ENCODE assay signal across 8 cellular contexts in the genomic region with DNA sequence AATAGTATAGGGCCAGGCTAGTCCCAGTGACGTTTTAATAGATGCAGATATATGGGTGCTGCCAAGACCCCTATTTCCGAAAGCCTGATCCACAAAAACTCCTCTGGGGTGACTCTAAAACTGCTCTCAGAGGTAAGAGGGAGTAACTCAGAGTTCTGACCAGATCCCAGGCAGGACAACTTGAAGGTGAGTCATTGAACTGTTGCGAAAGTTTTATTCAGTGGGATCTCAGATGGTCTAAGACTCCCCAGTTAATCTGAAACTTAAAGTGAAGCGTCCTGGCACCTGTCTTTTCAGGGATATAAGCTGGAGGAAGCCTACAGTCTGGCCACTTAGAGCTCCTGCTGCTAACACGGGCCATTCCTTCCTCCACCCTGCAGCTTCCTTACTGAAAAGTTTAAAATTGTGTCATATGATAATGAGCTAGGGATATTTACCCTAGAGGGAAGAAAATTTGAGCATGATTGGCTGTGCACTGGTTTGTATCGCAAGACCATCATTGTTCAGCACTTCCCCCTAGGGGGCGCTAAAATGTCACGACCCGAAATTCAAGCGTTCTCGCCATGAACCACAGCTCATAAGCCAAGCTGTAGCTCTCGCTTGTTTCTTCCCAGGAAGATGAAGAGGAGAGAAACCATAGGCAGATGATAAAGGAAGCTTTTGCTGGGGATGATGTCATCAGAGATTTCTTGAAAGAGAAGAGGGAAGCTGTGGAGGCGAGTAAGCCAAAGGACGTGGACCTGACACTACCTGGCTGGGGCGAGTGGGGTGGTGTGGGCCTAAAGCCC. TPM values are rescaled to one million over a fixed set of nuclear protein-coding genes. Genes with fewer than 3 reads are reported as not detected.
A peak's percentile ranks its signal among the peaks of the same experiment; 100 is the strongest.
DNase-seq lines count a peak whose midpoint lies in the region; ATAC-seq, FAIRE-seq and TF ChIP-seq lines count a peak whose summit lies in the region.

No MANE protein-coding gene starts in this region.

- H3K27ac Mint-ChIP-seq in neural progenitor cell: no peak overlapping the region

- CTCF ChIA-PET in OCI-LY7 (lab: Charles Lee; ENCODE audit: unreplicated experiment): interaction anchor here (1.0 to 3.0 kb wide), 6 partner anchors 13 to 135 kb away, joined by 3 to 13 read pairs (median 6); a partner anchor contains a TSS

- ATAC-seq in HG03432 (IDR thresholded peaks at IDR 0.05; ENCODE audit: unreplicated experiment) (peak; percentile 61), thoracic aorta (ENCODE audit: insufficient number of reproducible peaks, low FRiP score, low read depth) (no peak), GM21737 (IDR thresholded peaks at IDR 0.05; ENCODE audit: unreplicated experiment) (no peak)
- peak; percentile 64 to 66 for ATAC-seq in activated T-cell treated with anti-CD3 and anti-CD28 coated beads, Interleukin-2, amount 50 U/mL, for 4 hours

- no peaks in the 10 kb centered on the region for H3K79me2 ChIP-seq in OCI-LY7 (ENCODE audit: insufficient read depth, low read depth, low read length)
- no peaks in the 10 kb centered on the region for H3K79me2 ChIP-seq in neural progenitor cell (ENCODE audit: low read depth)

- no peaks in the 10 kb centered on the region for H3K9me3 ChIP-seq in OCI-LY7 (ENCODE audit: low read length)
- no peaks in the 10 kb centered on the region for H3K9me3 ChIP-seq in neural progenitor cell (ENCODE audit: low read depth)
- no peaks in the 10 kb centered on the region for H3K9me3 ChIP-seq in thoracic aorta

- H3K4me1 Mint-ChIP-seq in activated T-cell treated with anti-CD3 and anti-CD28 coated beads, Interleukin-2, amount 50 U/mL, for 4 hours (ENCODE audit: low read depth): peaks cover 4% of the 10 kb centered on the region
- peaks cover 5% of the 10 kb centered on the region for H3K4me1 Mint-ChIP-seq in neural progenitor cell

- H3K4me2 ChIP-seq in OCI-LY7 (ENCODE audit: low read length) (no peak overlapping the region), neural progenitor cell (no peak overlapping the region)

- no peaks in the 10 kb centered on the region for H3K4me1 ChIP-seq in OCI-LY7 (ENCODE audit: insufficient read depth, low read length, poor library complexity, severe bottlenecking)
- no peaks in the 10 kb centered on the region for H3K4me1 ChIP-seq in neural progenitor cell
- H3K4me1 ChIP-seq in thoracic aorta (ENCODE audit: control insufficient read depth in 1 of 2, low read depth in 2 of 2): no peaks in the 10 kb centered on the region

- BruUV-seq in OCI-LY7 (replicated peaks; lab: Mats Ljungman, UMichigan): no TSS peak

- no peaks in the 10 kb centered on the region for H3K9me3 Mint-ChIP-seq in activated T-cell treated with anti-CD3 and anti-CD28 coated beads, Interleukin-2, amount 50 U/mL, for 4 hours
- H3K9me3 Mint-ChIP-seq in neural progenitor cell: no peaks in the 10 kb centered on the region

- H4K20me1 ChIP-seq in OCI-LY7 (ENCODE audit: insufficient read depth, low read length) (no peaks in the 10 kb centered on the region; the same call in 1 of the 2 replicates), neural progenitor cell (ENCODE audit: low read depth) (no peaks in the 10 kb centered on the region)

- H2AFZ ChIP-seq in OCI-LY7 (ENCODE audit: low read length) (no peak overlapping the region), neural progenitor cell (replicated peaks) (no peak overlapping the region)

- H3K27me3 ChIP-seq in neural progenitor cell: no peaks in the 10 kb centered on the region
- H3K27me3 ChIP-seq in thoracic aorta (replicated peaks; ENCODE audit: insufficient read depth): no peaks in the 10 kb centered on the region

- H3K27me3 Mint-ChIP-seq in activated T-cell treated with anti-CD3 and anti-CD28 coated beads, Interleukin-2, amount 50 U/mL, for 4 hours (ENCODE audit: low read depth): no peaks in the 10 kb centered on the region
- H3K27me3 Mint-ChIP-seq in neural progenitor cell (ENCODE audit: insufficient read depth, low read depth): no peaks in the 10 kb centered on the region

- peaks cover 24% of the 10 kb centered on the region for H3K36me3 Mint-ChIP-seq in activated T-cell treated with anti-CD3 and anti-CD28 coated beads, Interleukin-2, amount 50 U/mL, for 4 hours (ENCODE audit: insufficient read depth)
- peaks cover 21% of the 10 kb centered on the region for H3K36me3 Mint-ChIP-seq in neural progenitor cell

- TF ChIP-seq CTCF in OCI-LY7 (conservative IDR thresholded peaks at IDR 0.05; ENCODE audit: low read length): peak; percentile 78
- peak; percentile 63 for TF ChIP-seq CTCF in fibroblast of mammary gland (conservative IDR thresholded peaks at IDR 0.05; ENCODE audit: control insufficient read depth, insufficient read depth, low read depth, low read length)
- peak; percentile 67 for TF ChIP-seq CTCF in neural progenitor cell (IDR thresholded peaks at IDR 0.05)
- TF ChIP-seq CTCF in thoracic aorta (IDR thresholded peaks at IDR 0.05): peak; percentile 59

- no peak overlapping the region for H3K9ac ChIP-seq in neural progenitor cell

- no peak overlapping the region for H3K27ac ChIP-seq in OCI-LY7 (ENCODE audit: low read depth, low read length, poor library complexity, severe bottlenecking)
- H3K27ac ChIP-seq in neural progenitor cell: no peak overlapping the region
- H3K27ac ChIP-seq in thoracic aorta: no peak overlapping the region

- no peaks in the 10 kb centered on the region for H3K9me2 ChIP-seq in OCI-LY7 (ENCODE audit: insufficient read depth, low read length)

- H3K4me3 ChIP-seq in OCI-LY7 (ENCODE audit: low read depth, low read length, poor library complexity, severe bottlenecking): no peak overlapping the region
- H3K4me3 ChIP-seq in fibroblast of mammary gland (ENCODE audit: control insufficient read depth, low read depth, low read length): no peak overlapping the region
- H3K4me3 ChIP-seq in neural progenitor cell: no peak overlapping the region
- no peak overlapping the region for H3K4me3 ChIP-seq in thoracic aorta

- intact Hi-C loops in OCI-LY7 (cut with micrococcal nuclease; ENCODE audit: unreplicated experiment): loop anchor here (1.0 to 10.0 kb wide), 4 partner anchors 103 to 318 kb away; no protein-coding TSS in a partner anchor

- H3K36me3 ChIP-seq in OCI-LY7 (ENCODE audit: insufficient read depth, low read length) (peaks cover 88% of the 10 kb centered on the region), neural progenitor cell (peaks cover 4% of the 10 kb centered on the region), thoracic aorta (peaks cover 6% of the 10 kb centered on the region)

- POLR2A ChIA-PET in OCI-LY7 (lab: Charles Lee): interaction anchor here (0.8 to 1.2 kb wide), 2 partner anchors 9 to 87 kb away, joined by 3 to 4 read pairs; no protein-coding TSS in a partner anchor

- H3K4me3 Mint-ChIP-seq in activated T-cell treated with anti-CD3 and anti-CD28 coated beads, Interleukin-2, amount 50 U/mL, for 4 hours: no peak overlapping the region
- H3K4me3 Mint-ChIP-seq in neural progenitor cell: peak overlapping the region; percentile 36

- FAIRE-seq in G401.6 (lab: Jason Lieb, UNC): peak; percentile 96

- peaks cover 5% of the 10 kb centered on the region for H3F3A ChIP-seq in neural progenitor cell (ENCODE audit: low read depth)

- DNase-seq in OCI-LY7 (ENCODE audit: low spot score) (peak; percentile 75), fibroblast of mammary gland (ENCODE audit: low read depth) (peak; percentile 77), neural progenitor cell (ENCODE audit: low spot score) (peak; percentile 78), thoracic aorta (ENCODE audit: low spot score) (no peak)
- peak; percentile 62 for DNase-seq in activated T-cell treated with anti-CD3 and anti-CD28 coated beads, Interleukin-2, amount 50 U/mL, for 4 hours

RNA-seq across cellular contexts. Expression of a gene that starts 19.5 kb away (rescaled TPM):
- 21.9 and 33.8 TPM in 2 replicates for total RNA-seq in OCI-LY7 (2014; rRNA removed; shearing (Covaris generic))
- total RNA-seq in OCI-LY7 (2022): 22.3 and 29.5 TPM in 2 replicates
- 10 to 100 TPM; 73.1 to 83.3 (median 79.2) TPM for total RNA-seq in activated T-cell treated with anti-CD3 and anti-CD28 coated beads, Interleukin-2, amount 50 U/mL, for 4 hours
- 8.3 and 10.9 TPM in 2 replicates for total RNA-seq in neural progenitor cell (ENCODE audit: low replicate concordance)
- 10 to 100 TPM in 1 of 2 donors, 1 to 10 TPM in 1; 8.8 to 19.1 TPM for total RNA-seq in thoracic aorta

RNA-seq across cellular contexts. Expression of a gene that starts 56.9 kb away (rescaled TPM):
- 1.6 and 1.7 TPM in 2 replicates for total RNA-seq in OCI-LY7 (2014; rRNA removed; shearing (Covaris generic))
- total RNA-seq in OCI-LY7 (2022) (4.9 and 5.4 TPM in 2 replicates), neural progenitor cell (ENCODE audit: low replicate concordance) (5.1 and 6.5 TPM in 2 replicates), thoracic aorta (10 to 100 TPM in 1 of 2 donors, 1 to 10 TPM in 1; 8.5 to 22.3 TPM)
- 1 to 10 TPM; 7.9 to 9.0 (median 8.8) TPM for total RNA-seq in activated T-cell treated with anti-CD3 and anti-CD28 coated beads, Interleukin-2, amount 50 U/mL, for 4 hours

Comparison
In these comparisons a context has a peak if more than half of its experiments do, and no peak if none do; other contexts are left out.
1. ATAC-seq: peak in HG03432 (single experiment) and activated T-cell treated with anti-CD3 and anti-CD28 coated beads, Interleukin-2, amount 50 U/mL, for 4 hours (2 of 2); none in thoracic aorta (single experiment) and GM21737 (single experiment).
2. Peak in every context shown above with its lines, with median percentiles within 50 percentile points of each other: CTCF ChIP-seq.